ENCODE assay signal across 8 cellular contexts in the genomic region with DNA sequence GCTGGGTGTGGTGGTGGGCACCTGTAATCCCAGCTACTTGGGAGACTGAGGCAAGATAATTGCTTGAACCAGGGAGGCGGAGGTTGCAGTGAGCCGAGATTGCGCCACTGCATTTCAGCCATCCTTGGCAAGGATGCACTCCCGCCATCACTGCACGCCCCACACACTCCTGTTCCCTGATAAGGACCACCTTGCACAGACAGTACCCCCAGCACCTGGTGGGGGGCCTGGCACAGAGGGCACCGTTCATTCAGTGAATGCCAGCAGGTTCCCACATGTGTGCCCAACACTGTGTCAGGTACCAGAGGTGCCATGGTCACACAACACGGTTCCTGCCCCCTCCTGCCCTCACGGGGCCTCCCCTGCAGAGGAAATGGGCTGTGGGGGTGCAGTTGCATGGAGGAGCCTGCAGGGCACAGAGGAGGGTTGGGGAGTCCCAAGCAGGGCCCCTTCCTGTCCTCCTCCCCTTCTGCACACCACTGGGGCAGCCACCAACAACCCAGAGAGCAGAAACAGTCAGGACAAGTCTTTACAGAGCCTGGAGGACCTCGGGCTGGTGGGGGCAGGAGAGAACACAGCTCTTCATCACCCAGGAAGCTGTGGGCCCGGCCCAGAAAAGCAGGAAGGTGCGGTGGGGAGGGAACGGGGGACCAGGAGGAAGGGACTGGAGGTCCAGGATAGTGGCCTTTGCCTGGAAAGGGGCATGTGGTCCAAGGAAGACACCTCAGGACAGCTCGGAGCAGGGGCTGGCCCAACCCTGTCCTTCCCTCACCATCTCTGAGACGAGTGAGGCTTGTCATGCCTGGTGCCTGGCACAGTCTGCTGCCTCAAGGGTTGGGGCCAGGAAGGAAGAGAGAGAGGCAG.
DNase-seq lines count a peak whose midpoint lies in the region; ATAC-seq lines count a peak whose summit lies in the region.

No MANE protein-coding gene starts in this region.

- peak; percentile 69 for ATAC-seq in HG03439 (IDR thresholded peaks at IDR 0.05; ENCODE audit: unreplicated experiment)

- DNase-seq in SKM-1 treated with dmso at 0.1 percent for 144 hours (lab: John Stamatoyannopoulos, UW; ENCODE audit: unreplicated experiment) (peak; percentile 17), SKM-1 (lab: John Stamatoyannopoulos, UW; ENCODE audit: unreplicated experiment) (no peak), NCI-H187 treated with DMSO at 0.1 percent for 48 hours (lab: John Stamatoyannopoulos, UW) (no peak), superior temporal gyrus (ENCODE audit: extremely low spot score) (no peak), D341Med (ENCODE audit: low spot score) (no peak)
- peak; percentile 51 for DNase-seq in activated effector memory CD4-positive, alpha-beta T cell treated with Interleukin-2 at 50 U/mL for 16 hours
- peak; percentile 62 for DNase-seq in stimulated activated CD4-positive, alpha-beta T cell treated with anti-CD3 and anti-CD28 coated beads, Interleukin-4, amount 100 ng/mL, for 24 hours

Comparison
In these comparisons a context has a peak if more than half of its experiments do, and no peak if none do; other contexts are left out.
1. DNase-seq: peak in SKM-1 treated with dmso at 0.1 percent for 144 hours (single experiment), activated effector memory CD4-positive, alpha-beta T cell treated with Interleukin-2 at 50 U/mL for 16 hours (single experiment) and stimulated activated CD4-positive, alpha-beta T cell treated with anti-CD3 and anti-CD28 coated beads, Interleukin-4, amount 100 ng/mL, for 24 hours (single experiment); none in SKM-1 (single experiment), NCI-H187 treated with DMSO at 0.1 percent for 48 hours (single experiment), superior temporal gyrus (single experiment) and D341Med (single experiment).